Comparison of ENCODE assay signal across 8 cellular contexts in genomic region chr1:202184750-202185460, GRCh38. TPM values are rescaled to one million over a fixed set of nuclear protein-coding genes. Genes with fewer than 3 reads are reported as not detected.
DNase-seq lines count a peak whose midpoint lies in the region; ATAC-seq and TF ChIP-seq lines count a peak whose summit lies in the region.

No MANE protein-coding gene starts in this region.

- DNase-seq in MM.1S, result peak; percentile 77
- DNase-seq in SJCRH30, result peak; percentile 91 to 95
- peak; percentile 90 for DNase-seq in activated effector memory CD4-positive, alpha-beta T cell treated with anti-CD3 and anti-CD28 coated beads, Interleukin-2, amount 50 U/mL, for 16 hours
- peak; percentile 76 for DNase-seq in omental fat pad (ENCODE audit: low spot score)
- DNase-seq in tibial artery, result peak; percentile 69 to 84

- peak overlapping the region; percentile 1; the same call in 1 of the 2 replicates for H2AFZ ChIP-seq in MM.1S (ENCODE audit: low read length)

- no peak overlapping the region for H3K4me3 ChIP-seq in MM.1S (ENCODE audit: low read length)
- H3K4me3 ChIP-seq in SJCRH30, result no peak overlapping the region
- no peak overlapping the region for H3K4me3 ChIP-seq in gastroesophageal sphincter
- no peak overlapping the region for H3K4me3 ChIP-seq in tibial artery

- TF ChIP-seq CTCF in GM12872 (IDR thresholded peaks at IDR 0.05; ENCODE audit: insufficient read depth, low read depth, low read length), result peak; percentile 94
- TF ChIP-seq CTCF in MM.1S (IDR thresholded peaks at IDR 0.05; ENCODE audit: low read length), result peak; percentile 99
- peak in 3 of 4 experiments; percentile 54 to 83 (median 75) for TF ChIP-seq CTCF in gastroesophageal sphincter (IDR thresholded peaks at IDR 0.05)
- TF ChIP-seq CTCF in omental fat pad (IDR thresholded peaks at IDR 0.05), result peak in 1 of 3 donors; percentile 60
- TF ChIP-seq CTCF in tibial artery (IDR thresholded peaks at IDR 0.05), result peak; percentile 81 to 90

- TF ChIP-seq POLR2A in gastroesophageal sphincter (IDR thresholded peaks at IDR 0.05), result no peak

- H3K4me1 ChIP-seq in MM.1S (ENCODE audit: low read length) (no peaks in the 10 kb centered on the region), SJCRH30 (no peaks in the 10 kb centered on the region), gastroesophageal sphincter (peaks cover 0 to 8% (median 2%) of the 10 kb centered on the region in 3 donors), tibial artery (peaks cover 0 to 11% (median 8%) of the 10 kb centered on the region in 4 donors)

- WGBS in gastroesophageal sphincter (ENCODE audit: low coverage in 1 of 2), 2 donors, result 20% methylated on average over 2 of the region's 19 CpGs; no CpG with 5 or more reads in 1 of the 2 donors

- no peaks in the 10 kb centered on the region for H3K79me2 ChIP-seq in MM.1S (ENCODE audit: low read length)

- no peak overlapping the region for H3K27ac ChIP-seq in MM.1S (ENCODE audit: low read length)
- H3K27ac ChIP-seq in SJCRH30, result no peak overlapping the region
- H3K27ac ChIP-seq in gastroesophageal sphincter, result no peak overlapping the region
- no peak overlapping the region for H3K27ac ChIP-seq in tibial artery

- no peaks in the 10 kb centered on the region for H3K9me2 ChIP-seq in MM.1S (replicated peaks; ENCODE audit: insufficient read depth, low read length)

- ATAC-seq in gastroesophageal sphincter, result peak; percentile 74
- peak; percentile 64 for ATAC-seq in omental fat pad (ENCODE audit: low FRiP score)
- ATAC-seq in HG02623 (IDR thresholded peaks at IDR 0.05; ENCODE audit: unreplicated experiment), result no peak

- H4K20me1 ChIP-seq in MM.1S (ENCODE audit: insufficient read depth, low read length), result no peaks in the 10 kb centered on the region

- H3K9me3 ChIP-seq in MM.1S (replicated peaks; ENCODE audit: insufficient read depth, low read length), result no peaks in the 10 kb centered on the region
- H3K9me3 ChIP-seq in SJCRH30 (replicated peaks), result no peaks in the 10 kb centered on the region
- H3K9me3 ChIP-seq in gastroesophageal sphincter, result no peaks in the 10 kb centered on the region
- no peaks in the 10 kb centered on the region for H3K9me3 ChIP-seq in tibial artery

- TF ChIP-seq EP300 in gastroesophageal sphincter (IDR thresholded peaks at IDR 0.05), result no peak

- intact Hi-C loops in tibial artery (cut with DNase I; ENCODE audit: low total_unique reads), result loop anchor here (10.0 kb wide), 1 partner anchor 530 kb away; the partner anchor contains the start of gene SYT2

- no peaks in the 10 kb centered on the region for H3F3A ChIP-seq in MM.1S (ENCODE audit: insufficient read depth, low read length)

- H3K27me3 ChIP-seq in MM.1S (replicated peaks; ENCODE audit: insufficient read depth, low read length) (peaks cover 39% of the 10 kb centered on the region), SJCRH30 (peaks cover 22% of the 10 kb centered on the region; the same call in 1 of the 2 replicates), gastroesophageal sphincter (peaks cover 94% of the 10 kb centered on the region), tibial artery (peaks cover 0 to 32% of the 10 kb centered on the region in 2 donors)

- peak overlapping the region; percentile 5; the same call in 1 of the 2 replicates for H3K4me2 ChIP-seq in MM.1S (ENCODE audit: low read depth, low read length)

- H3K9ac ChIP-seq in MM.1S (ENCODE audit: low read length), result no peak overlapping the region

- H3K36me3 ChIP-seq in MM.1S (replicated peaks; ENCODE audit: insufficient read depth, low read length) (no peaks in the 10 kb centered on the region), SJCRH30 (no peaks in the 10 kb centered on the region), gastroesophageal sphincter (no peaks in the 10 kb centered on the region), tibial artery (no peaks in the 10 kb centered on the region)

RNA-seq across cellular contexts. Expression of gene LGR6, which starts 8.7 kb away (rescaled TPM):
- total RNA-seq in SJCRH30 (2014; rRNA removed; shearing (Covaris generic)), result not detected in 2 replicates
- total RNA-seq in gastroesophageal sphincter (1 to 10 TPM in 1 of 4 donors, under 1 TPM in 3; 0.12 to 2.8 (median 0.48) TPM), omental fat pad (under 1 TPM in 2 of 4 donors, not detected in 2; 0.28 to 0.32 TPM)

RNA-seq across cellular contexts. Expression of gene PTPN7, which starts 24.5 kb away (rescaled TPM):
- 0.08 and 0.14 TPM in 2 replicates for total RNA-seq in SJCRH30 (2014; rRNA removed; shearing (Covaris generic))
- total RNA-seq in gastroesophageal sphincter (1 to 10 TPM in 3 of 4 donors, under 1 TPM in 1; 0.78 to 2.0 (median 1.7) TPM), omental fat pad (10 to 100 TPM in 1 of 4 donors, 1 to 10 TPM in 3; 2.9 to 14.4 (median 4.6) TPM)

RNA-seq across cellular contexts. Expression of gene ARL8A, which starts 40.4 kb away (rescaled TPM):
- 17.1 and 18.1 TPM in 2 replicates for total RNA-seq in SJCRH30 (2014; rRNA removed; shearing (Covaris generic))
- total RNA-seq in gastroesophageal sphincter, result 10 to 100 TPM; 34.9 to 57.5 (median 43.6) TPM
- total RNA-seq in omental fat pad, result 10 to 100 TPM; 31.1 to 61.8 (median 43.0) TPM
